ENCODE assay signal across 8 cellular contexts in genomic region chr1:165828581-165829329, GRCh38.
DNase-seq lines count a peak whose midpoint lies in the region; TF ChIP-seq lines count a peak whose summit lies in the region.

No MANE protein-coding gene starts in this region.

- CTCF ChIA-PET in HEK293T (lab: Yijun Ruan, JAX): interaction anchor here (0.5 to 1.2 kb wide), 2 partner anchors 10 to 46 kb away, joined by 3 to 4 read pairs; no protein-coding TSS in a partner anchor

- POLR2A ChIA-PET in HEK293T (lab: Yijun Ruan, JAX): interaction anchor here (0.6 to 3.5 kb wide), 14 partner anchors 10 to 221 kb away, joined by 3 to 32 read pairs (median 4); partner anchors contain the start of genes ALDH9A1 and TMCO1

- H3K27ac ChIP-seq in cingulate gyrus (ENCODE audit: low read depth, low read length): peak overlapping the region; percentile 15

- peak; percentile 41 for DNase-seq in activated CD4-positive, alpha-beta T cell treated with anti-CD3 and anti-CD28 coated beads for 48 hours
- no peak for DNase-seq in activated CD4-positive, alpha-beta T cell treated with anti-CD3 and anti-CD28 coated beads, Interleukin-2, amount 50 U/mL, for 4 hours
- DNase-seq in HEK293T (ENCODE audit: extremely low spot score) (peak; percentile 77), NCI-H1105 (lab: John Stamatoyannopoulos, UW) (peak; percentile 75), SKM-1 (lab: John Stamatoyannopoulos, UW; ENCODE audit: unreplicated experiment) (peak; percentile 50), kidney tubule cell (ENCODE audit: low spot score) (peak; percentile 85)
- DNase-seq in stimulated activated CD4-positive, alpha-beta T cell treated with anti-CD3 and anti-CD28 coated beads, Interleukin-2, amount 100 ng/mL, for 24 hours: peak; percentile 24 to 35

TF ChIP-seq in HEK293T, 16 proteins besides CTCF, POLR2A, EP300 and RAD21:
- TF ChIP-seq L3MBTL2 (conservative IDR thresholded peaks at IDR 0.05) (peak; percentile 81), NFRKB (IDR thresholded peaks at IDR 0.05) (peak; percentile 27; the same call in 1 of the 2 replicates), SP1 (IDR thresholded peaks at IDR 0.05) (no peak), TARDBP (IDR thresholded peaks at IDR 0.05) (no peak), SUZ12 (IDR thresholded peaks at IDR 0.05) (no peak), CTBP1 (IDR thresholded peaks at IDR 0.05; ENCODE audit: borderline replicate concordance) (no peak), FOXM1 (IDR thresholded peaks at IDR 0.05; ENCODE audit: borderline replicate concordance) (no peak), FOXA1 (IDR thresholded peaks at IDR 0.05) (no peak), BHLHE40 (IDR thresholded peaks at IDR 0.05; ENCODE audit: borderline replicate concordance) (no peak), ELF4 (IDR thresholded peaks at IDR 0.05) (0 out of 2 replicates have a peak, but pooled peaks have one; percentile 25), HDGF (IDR thresholded peaks at IDR 0.05; ENCODE audit: borderline replicate concordance) (no peak), LEF1 (IDR thresholded peaks at IDR 0.05; ENCODE audit: borderline replicate concordance) (no peak), ARNT (IDR thresholded peaks at IDR 0.05) (no peak)

Comparison
In these comparisons a context has a peak if more than half of its experiments do, and no peak if none do; other contexts are left out.
1. DNase-seq: peak in activated CD4-positive, alpha-beta T cell treated with anti-CD3 and anti-CD28 coated beads for 48 hours (single experiment), HEK293T (single experiment), NCI-H1105 (single experiment), SKM-1 (single experiment), kidney tubule cell (single experiment) and stimulated activated CD4-positive, alpha-beta T cell treated with anti-CD3 and anti-CD28 coated beads, Interleukin-2, amount 100 ng/mL, for 24 hours (2 of 2); none in activated CD4-positive, alpha-beta T cell treated with anti-CD3 and anti-CD28 coated beads, Interleukin-2, amount 50 U/mL, for 4 hours (0 of 2).